ENCODE assay signal across 29 cellular contexts in genomic region chr2:164771897-164772296, GRCh38.
DNase-seq lines count a peak whose midpoint lies in the region; ATAC-seq and TF ChIP-seq lines count a peak whose summit lies in the region.
"Had no signal": no experiment of that assay in that cellular context is flagged by ENCODE, and none has a peak within 500 bp of the region (broad histone marks: within the 10 kb centered on the region; RNA-seq: fewer than 3 reads in every experiment).

No MANE protein-coding gene starts in this region.

- H3K36me3 Mint-ChIP-seq in activated T-helper 1 cell treated with anti-CD3 and anti-CD28 coated beads, Interleukin-12 subunit alpha, Interleukin-12 subunit beta, Interleukin-2, Interleukin-4 antibody, amounts not matched to agents 30 ng/mL and 10 ng/mL and 1 ng/mL, durations not matched to agents 14 hours and 24 hours and 36 hours (ENCODE audit: low read depth), result no peaks in the 10 kb centered on the region
- H3K36me3 Mint-ChIP-seq: activated naive CD4-positive, alpha-beta T cell treated with anti-CD3 and anti-CD28 coated beads, Interleukin-2, amount 10 ng/mL, durations not matched to agents 7 days and 5 days had no signal

- H3K27me3 ChIP-seq in spleen (replicated peaks in 1 of 7), result no peaks in the 10 kb centered on the region
- H3K27me3 ChIP-seq: adrenal gland, body of pancreas, SJSA1, tibial artery had no signal

- H3K27ac Mint-ChIP-seq in activated T-helper 1 cell treated with anti-CD3 and anti-CD28 coated beads, Interleukin-12 subunit alpha, Interleukin-12 subunit beta, Interleukin-2, Interleukin-4 antibody, amounts not matched to agents 30 ng/mL and 10 ng/mL and 1 ng/mL, durations not matched to agents 14 hours and 24 hours and 36 hours, result no peak overlapping the region
- H3K27ac Mint-ChIP-seq in stimulated activated naive CD8-positive, alpha-beta T cell treated with anti-CD3 and anti-CD28 coated beads, Interleukin-15, amount 100 ng/mL, for 72 hours, result no peak overlapping the region
- H3K27ac Mint-ChIP-seq: activated naive CD4-positive, alpha-beta T cell treated with anti-CD3 and anti-CD28 coated beads, Interleukin-2, amount 10 ng/mL, durations not matched to agents 7 days and 5 days; activated T-cell treated with anti-CD3 and anti-CD28 coated beads, Interleukin-2, amount 50 U/mL, for 72 hours; CD4-positive, alpha-beta T cell; effector memory CD8-positive, alpha-beta T cell; H9; T-helper 1 cell treated with Interleukin-12 subunit alpha and Interleukin-12 subunit beta and Interleukin-4 antibody, amounts not matched to agents 30 μg/mL and 1 μg/mL, for 36 hours had no signal

- no peak for TF ChIP-seq POLR2A in spleen (IDR thresholded peaks at IDR 0.05)

- no peak overlapping the region for H3K4me3 ChIP-seq in spleen
- H3K4me3 ChIP-seq: A549, adrenal gland, body of pancreas, SJSA1, tibial artery had no signal

- DNase-seq in NCI-H446 treated with DMSO at 0.1 percent for 48 hours (lab: John Stamatoyannopoulos, UW) (peak; percentile 31), NCI-H446 (lab: John Stamatoyannopoulos, UW) (no peak), NCI-H146 treated with DMSO at 0.1 percent for 48 hours (lab: John Stamatoyannopoulos, UW; ENCODE audit: unreplicated experiment) (peak; percentile 22), amniotic epithelial cell (ENCODE audit: low read depth) (peak; percentile 77), myocyte (ENCODE audit: low read depth) (peak; percentile 35), spleen (no peak)
- DNase-seq in activated T-helper 1 cell treated with anti-CD3 and anti-CD28 coated beads, Interleukin-12 subunit alpha, Interleukin-12 subunit beta, Interleukin-2, Interleukin-4 antibody, amounts not matched to agents 30 ng/mL and 10 ng/mL and 1 ng/mL, durations not matched to agents 14 hours and 24 hours and 36 hours (ENCODE audit: low spot score), result no peak
- no peak for DNase-seq in stimulated activated naive CD8-positive, alpha-beta T cell treated with anti-CD3 and anti-CD28 coated beads, Interleukin-15, amount 100 ng/mL, for 72 hours
- DNase-seq: activated CD4-positive, alpha-beta T cell treated with anti-CD3 and anti-CD28 coated beads, Interleukin-2, amount 50 U/mL, for 48 hours; activated naive CD4-positive, alpha-beta T cell treated with anti-CD3 and anti-CD28 coated beads, Interleukin-2, amount 10 ng/mL, durations not matched to agents 7 days and 5 days; activated T-cell treated with anti-CD3 and anti-CD28 coated beads, Interleukin-2, amount 50 U/mL, for 72 hours; adrenal gland; AML-193; body of pancreas; CD4-positive, alpha-beta T cell; effector memory CD8-positive, alpha-beta T cell; H9; left ventricle myocardium superior; naive B cell; NCI-H1436; posterior cingulate gyrus; right cardiac atrium; RPMI8226; tibial artery had no signal

- no peak overlapping the region for H3K4me3 Mint-ChIP-seq in activated T-helper 1 cell treated with anti-CD3 and anti-CD28 coated beads, Interleukin-12 subunit alpha, Interleukin-12 subunit beta, Interleukin-2, Interleukin-4 antibody, amounts not matched to agents 30 ng/mL and 10 ng/mL and 1 ng/mL, durations not matched to agents 14 hours and 24 hours and 36 hours
- no peak overlapping the region for H3K4me3 Mint-ChIP-seq in stimulated activated naive CD8-positive, alpha-beta T cell treated with anti-CD3 and anti-CD28 coated beads, Interleukin-15, amount 100 ng/mL, for 72 hours
- H3K4me3 Mint-ChIP-seq: activated naive CD4-positive, alpha-beta T cell treated with anti-CD3 and anti-CD28 coated beads, Interleukin-2, amount 10 ng/mL, durations not matched to agents 7 days and 5 days; activated T-cell treated with anti-CD3 and anti-CD28 coated beads, Interleukin-2, amount 50 U/mL, for 72 hours; CD4-positive, alpha-beta T cell; central memory CD8-positive, alpha-beta T cell; effector memory CD8-positive, alpha-beta T cell; H9; naive B cell; T-helper 1 cell treated with Interleukin-12 subunit alpha and Interleukin-12 subunit beta and Interleukin-4 antibody, amounts not matched to agents 30 μg/mL and 1 μg/mL, for 36 hours had no signal

- no peaks in the 10 kb centered on the region for H3K36me3 ChIP-seq in spleen
- H3K36me3 ChIP-seq: adrenal gland, SJSA1, tibial artery had no signal

- no peaks in the 10 kb centered on the region for H3K4me1 Mint-ChIP-seq in activated T-helper 1 cell treated with anti-CD3 and anti-CD28 coated beads, Interleukin-12 subunit alpha, Interleukin-12 subunit beta, Interleukin-2, Interleukin-4 antibody, amounts not matched to agents 30 ng/mL and 10 ng/mL and 1 ng/mL, durations not matched to agents 14 hours and 24 hours and 36 hours (ENCODE audit: low read depth)
- no peaks in the 10 kb centered on the region for H3K4me1 Mint-ChIP-seq in stimulated activated naive CD8-positive, alpha-beta T cell treated with anti-CD3 and anti-CD28 coated beads, Interleukin-15, amount 100 ng/mL, for 72 hours
- H3K4me1 Mint-ChIP-seq: activated naive CD4-positive, alpha-beta T cell treated with anti-CD3 and anti-CD28 coated beads, Interleukin-2, amount 10 ng/mL, durations not matched to agents 7 days and 5 days; central memory CD8-positive, alpha-beta T cell had no signal

- no peak overlapping the region for H3K27ac ChIP-seq in spleen
- H3K27ac ChIP-seq: A549, adrenal gland, body of pancreas, SJSA1, tibial artery had no signal

- intact Hi-C loops in activated T-helper 1 cell treated with anti-CD3 and anti-CD28 coated beads, Interleukin-12 subunit alpha, Interleukin-12 subunit beta, Interleukin-2, Interleukin-4 antibody, amounts not matched to agents 30 ng/mL and 10 ng/mL and 1 ng/mL, durations not matched to agents 14 hours and 24 hours and 36 hours (cut with micrococcal nuclease), result no loop called here
- intact Hi-C loops in spleen (cut with DNase I; ENCODE audit: low total_unique reads), result no loop called here

- no peak for ATAC-seq in stimulated activated naive CD8-positive, alpha-beta T cell treated with anti-CD3 and anti-CD28 coated beads, Interleukin-15, amount 100 ng/mL, for 72 hours
- ATAC-seq: A549; activated CD4-positive, CD25-positive, alpha-beta regulatory T cell treated with anti-CD3 and anti-CD28 coated beads, Interleukin-2, amount 50 U/mL, for 24 hours; activated T-cell treated with anti-CD3 and anti-CD28 coated beads, Interleukin-2, amount 50 U/mL, for 72 hours; body of pancreas; effector memory CD8-positive, alpha-beta T cell; left ventricle myocardium superior; right cardiac atrium had no signal

- H3K4me1 ChIP-seq in spleen, result no peaks in the 10 kb centered on the region

- TF ChIP-seq CTCF in spleen (IDR thresholded peaks at IDR 0.05 in 8 of 11, conservative IDR thresholded peaks at IDR 0.05 in 3 of 11), result no peak

- no peaks in the 10 kb centered on the region for H3K27me3 Mint-ChIP-seq in activated T-helper 1 cell treated with anti-CD3 and anti-CD28 coated beads, Interleukin-12 subunit alpha, Interleukin-12 subunit beta, Interleukin-2, Interleukin-4 antibody, amounts not matched to agents 30 ng/mL and 10 ng/mL and 1 ng/mL, durations not matched to agents 14 hours and 24 hours and 36 hours (ENCODE audit: insufficient read depth)
- H3K27me3 Mint-ChIP-seq in stimulated activated naive CD8-positive, alpha-beta T cell treated with anti-CD3 and anti-CD28 coated beads, Interleukin-15, amount 100 ng/mL, for 72 hours, result no peaks in the 10 kb centered on the region
- H3K27me3 Mint-ChIP-seq: activated naive CD4-positive, alpha-beta T cell treated with anti-CD3 and anti-CD28 coated beads, Interleukin-2, amount 10 ng/mL, durations not matched to agents 7 days and 5 days; CD4-positive, alpha-beta T cell; central memory CD8-positive, alpha-beta T cell; effector memory CD8-positive, alpha-beta T cell; naive B cell had no signal

- H3K9me3 Mint-ChIP-seq in activated T-helper 1 cell treated with anti-CD3 and anti-CD28 coated beads, Interleukin-12 subunit alpha, Interleukin-12 subunit beta, Interleukin-2, Interleukin-4 antibody, amounts not matched to agents 30 ng/mL and 10 ng/mL and 1 ng/mL, durations not matched to agents 14 hours and 24 hours and 36 hours, result no peaks in the 10 kb centered on the region
- no peaks in the 10 kb centered on the region for H3K9me3 Mint-ChIP-seq in stimulated activated naive CD8-positive, alpha-beta T cell treated with anti-CD3 and anti-CD28 coated beads, Interleukin-15, amount 100 ng/mL, for 72 hours
- H3K9me3 Mint-ChIP-seq: activated naive CD4-positive, alpha-beta T cell treated with anti-CD3 and anti-CD28 coated beads, Interleukin-2, amount 10 ng/mL, durations not matched to agents 7 days and 5 days; activated T-cell treated with anti-CD3 and anti-CD28 coated beads, Interleukin-2, amount 50 U/mL, for 72 hours; CD4-positive, alpha-beta T cell; central memory CD8-positive, alpha-beta T cell; H9; naive B cell; T-helper 1 cell treated with Interleukin-12 subunit alpha and Interleukin-12 subunit beta and Interleukin-4 antibody, amounts not matched to agents 30 μg/mL and 1 μg/mL, for 36 hours had no signal

- 79 to 85% (median 81%) methylated on average over 2 of the region's 2 CpGs for WGBS in spleen, 5 donors

- H3K9me3 ChIP-seq in spleen, result no peaks in the 10 kb centered on the region
- H3K9me3 ChIP-seq: A549, adrenal gland, body of pancreas, SJSA1, tibial artery had no signal

Comparison
In these comparisons a context has a peak if more than half of its experiments do, and no peak if none do; other contexts are left out.
1. DNase-seq: peak in NCI-H446 treated with DMSO at 0.1 percent for 48 hours (single experiment), NCI-H146 treated with DMSO at 0.1 percent for 48 hours (single experiment), amniotic epithelial cell (single experiment) and myocyte (single experiment); none in NCI-H446 (0 of 2), activated T-helper 1 cell treated with anti-CD3 and anti-CD28 coated beads, Interleukin-12 subunit alpha, Interleukin-12 subunit beta, Interleukin-2, Interleukin-4 antibody, amounts not matched to agents 30 ng/mL and 10 ng/mL and 1 ng/mL, durations not matched to agents 14 hours and 24 hours and 36 hours (single experiment), spleen (single experiment) and stimulated activated naive CD8-positive, alpha-beta T cell treated with anti-CD3 and anti-CD28 coated beads, Interleukin-15, amount 100 ng/mL, for 72 hours (0 of 2).